In the genomic region with DNA sequence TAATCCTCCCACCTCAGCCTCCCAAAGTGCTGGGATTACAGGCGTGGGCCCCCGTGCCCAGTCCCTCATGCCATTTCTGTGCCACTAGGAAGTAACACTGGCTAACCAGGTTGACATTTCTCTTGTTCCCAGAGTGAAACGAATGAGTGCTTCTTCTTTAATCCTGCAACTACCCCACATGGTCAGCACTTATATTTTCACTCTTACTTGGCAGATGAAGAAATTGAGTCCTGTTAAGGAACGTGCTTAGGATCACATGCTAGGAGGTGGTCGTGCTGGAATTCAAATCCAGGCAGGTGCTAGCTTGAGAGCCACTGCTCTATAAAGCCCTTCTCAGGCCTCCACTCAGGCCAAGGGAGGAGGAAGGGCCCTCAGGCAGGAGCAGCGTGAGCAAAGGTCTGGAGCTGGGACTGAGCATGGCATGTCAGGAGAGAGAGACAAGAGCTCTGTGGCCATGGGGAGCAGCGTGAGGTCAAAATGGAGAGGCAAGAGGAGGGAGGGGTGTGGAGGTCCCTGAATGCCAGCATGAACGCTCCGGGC, we compare ENCODE assay signal across 17 cellular contexts. TPM values are rescaled to one million over a fixed set of nuclear protein-coding genes. Genes with fewer than 3 reads are reported as not detected.
A peak's percentile ranks its signal among the peaks of the same experiment; 100 is the strongest.
DNase-seq lines count a peak whose midpoint lies in the region; ATAC-seq and TF ChIP-seq lines count a peak whose summit lies in the region.
"Had no signal": no experiment of that assay in that cellular context is flagged by ENCODE, and none has a peak within 500 bp of the region (broad histone marks: within the 10 kb centered on the region; RNA-seq: fewer than 3 reads in every experiment).

No MANE protein-coding gene starts in this region.

- ATAC-seq in WTC11 (no peak), naive B cell (ENCODE audit: low read depth in 2 of 2) (no peak), GM21390 (IDR thresholded peaks at IDR 0.05; ENCODE audit: unreplicated experiment) (no peak)
- ATAC-seq: activated CD8-positive, alpha-beta memory T cell treated with anti-CD3 and anti-CD28 coated beads, Interleukin-2, amount 10 ng/mL, durations not matched to agents 7 days and 5 days had no signal

- H3K4me1 Mint-ChIP-seq in WTC11: peaks cover 62% of the 10 kb centered on the region
- peaks cover 48 to 75% (median 56%) of the 10 kb centered on the region in 3 donors for H3K4me1 Mint-ChIP-seq in naive B cell

- H3K4me3 ChIP-seq in GM12865 (ENCODE audit: low read depth, low read length): peak overlapping the region; percentile 60
- H3K4me3 ChIP-seq: adrenal gland, ovary had no signal

- H3K36me3 Mint-ChIP-seq in WTC11 (peaks cover 10% of the 10 kb centered on the region), naive B cell (no peaks in the 10 kb centered on the region)
- H3K36me3 Mint-ChIP-seq: immature natural killer cell had no signal

- CTCF ChIA-PET in WTC11 (lab: Charles Lee): interaction anchor here (1.2 kb wide), 1 partner anchor 70 kb away, joined by 6 read pairs; the partner anchor contains the start of gene SOCS1

- H3K27me3 Mint-ChIP-seq in WTC11 (ENCODE audit: low read depth) (no peaks in the 10 kb centered on the region), naive B cell (no peaks in the 10 kb centered on the region)

- H3K9me3 Mint-ChIP-seq in WTC11: no peaks in the 10 kb centered on the region
- peaks cover 0 to 2% (median 0%) of the 10 kb centered on the region in 7 donors for H3K9me3 Mint-ChIP-seq in naive B cell

- peak overlapping the region; percentile 100 for H3K27ac Mint-ChIP-seq in WTC11
- peak overlapping the region; percentile 97 to 100 (median 99) for H3K27ac Mint-ChIP-seq in naive B cell
- H3K27ac Mint-ChIP-seq: immature natural killer cell had no signal

- POLR2A ChIA-PET in WTC11 (lab: Charles Lee): interaction anchor here (0.5 to 1.1 kb wide), 2 partner anchors 11 to 71 kb away, joined by 3 to 4 read pairs; no protein-coding TSS in a partner anchor

- DNase-seq in CD1c-positive myeloid dendritic cell (ENCODE audit: extremely low spot score): peak; percentile 32
- DNase-seq in GM12865 (ENCODE audit: low read depth): peak; percentile 25
- no peak for DNase-seq in WTC11 (ENCODE audit: low spot score)
- no peak for DNase-seq in naive B cell
- no peak for DNase-seq in NCI-H2196 treated with DMSO at 0.1 percent for 48 hours (lab: John Stamatoyannopoulos, UW; ENCODE audit: unreplicated experiment)
- DNase-seq in NCI-H128 (lab: John Stamatoyannopoulos, UW; ENCODE audit: unreplicated experiment): no peak
- DNase-seq: activated CD8-positive, alpha-beta memory T cell treated with anti-CD3 and anti-CD28 coated beads, Interleukin-2, amount 10 ng/mL, durations not matched to agents 7 days and 5 days; cerebellar nuclear complex; NCI-H1105; SHP77 treated with DMSO at 0.1 percent for 48 hours had no signal

- H3K4me3 Mint-ChIP-seq in WTC11 (no peak overlapping the region), naive B cell (peak overlapping the region; percentile 19 to 94 (median 84))
- H3K4me3 Mint-ChIP-seq: activated CD8-positive, alpha-beta memory T cell treated with anti-CD3 and anti-CD28 coated beads, Interleukin-2, amount 10 ng/mL, durations not matched to agents 7 days and 5 days had no signal

- no peak for TF ChIP-seq CTCF in GM12865 (IDR thresholded peaks at IDR 0.05; ENCODE audit: insufficient read depth, low read depth, low read length, missing control alignments)
- no peak for TF ChIP-seq CTCF in WTC11 (IDR thresholded peaks at IDR 0.05)

TF ChIP-seq in WTC11, 78 proteins besides CTCF, POLR2A, EP300 and RAD21:
- TF ChIP-seq, protein P1, sequence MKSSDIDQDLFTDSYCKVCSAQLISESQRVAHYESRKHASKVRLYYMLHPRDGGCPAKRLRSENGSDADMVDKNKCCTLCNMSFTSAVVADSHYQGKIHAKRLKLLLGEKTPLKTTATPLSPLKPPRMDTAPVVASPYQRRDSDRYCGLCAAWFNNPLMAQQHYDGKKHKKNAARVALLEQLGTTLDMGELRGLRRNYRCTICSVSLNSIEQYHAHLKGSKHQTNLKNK (CRISPR knock-in tag; IDR thresholded peaks at IDR 0.05): no peak
- TF ChIP-seq, protein P2, sequence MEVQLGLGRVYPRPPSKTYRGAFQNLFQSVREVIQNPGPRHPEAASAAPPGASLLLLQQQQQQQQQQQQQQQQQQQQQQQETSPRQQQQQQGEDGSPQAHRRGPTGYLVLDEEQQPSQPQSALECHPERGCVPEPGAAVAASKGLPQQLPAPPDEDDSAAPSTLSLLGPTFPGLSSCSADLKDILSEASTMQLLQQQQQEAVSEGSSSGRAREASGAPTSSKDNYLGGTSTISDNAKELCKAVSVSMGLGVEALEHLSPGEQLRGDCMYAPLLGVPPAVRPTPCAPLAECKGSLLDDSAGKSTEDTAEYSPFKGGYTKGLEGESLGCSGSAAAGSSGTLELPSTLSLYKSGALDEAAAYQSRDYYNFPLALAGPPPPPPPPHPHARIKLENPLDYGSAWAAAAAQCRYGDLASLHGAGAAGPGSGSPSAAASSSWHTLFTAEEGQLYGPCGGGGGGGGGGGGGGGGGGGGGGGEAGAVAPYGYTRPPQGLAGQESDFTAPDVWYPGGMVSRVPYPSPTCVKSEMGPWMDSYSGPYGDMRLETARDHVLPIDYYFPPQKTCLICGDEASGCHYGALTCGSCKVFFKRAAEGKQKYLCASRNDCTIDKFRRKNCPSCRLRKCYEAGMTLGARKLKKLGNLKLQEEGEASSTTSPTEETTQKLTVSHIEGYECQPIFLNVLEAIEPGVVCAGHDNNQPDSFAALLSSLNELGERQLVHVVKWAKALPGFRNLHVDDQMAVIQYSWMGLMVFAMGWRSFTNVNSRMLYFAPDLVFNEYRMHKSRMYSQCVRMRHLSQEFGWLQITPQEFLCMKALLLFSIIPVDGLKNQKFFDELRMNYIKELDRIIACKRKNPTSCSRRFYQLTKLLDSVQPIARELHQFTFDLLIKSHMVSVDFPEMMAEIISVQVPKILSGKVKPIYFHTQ (CRISPR knock-in tag; IDR thresholded peaks at IDR 0.05): no peak
- TF ChIP-seq NFATC4 (CRISPR knock-in tag; IDR thresholded peaks at IDR 0.05) (no peak), MXD4 (CRISPR knock-in tag; IDR thresholded peaks at IDR 0.05; ENCODE audit: borderline replicate concordance) (no peak), ETV6 (CRISPR knock-in tag; IDR thresholded peaks at IDR 0.05) (no peak), HMGA2 (CRISPR knock-in tag; IDR thresholded peaks at IDR 0.05) (no peak), ZNF416 (CRISPR knock-in tag; IDR thresholded peaks at IDR 0.05) (no peak), NR2C2 (CRISPR knock-in tag; IDR thresholded peaks at IDR 0.05) (no peak), ZNF219 (CRISPR knock-in tag; IDR thresholded peaks at IDR 0.05; ENCODE audit: borderline replicate concordance) (no peak)
- TF ChIP-seq, protein P3, sequence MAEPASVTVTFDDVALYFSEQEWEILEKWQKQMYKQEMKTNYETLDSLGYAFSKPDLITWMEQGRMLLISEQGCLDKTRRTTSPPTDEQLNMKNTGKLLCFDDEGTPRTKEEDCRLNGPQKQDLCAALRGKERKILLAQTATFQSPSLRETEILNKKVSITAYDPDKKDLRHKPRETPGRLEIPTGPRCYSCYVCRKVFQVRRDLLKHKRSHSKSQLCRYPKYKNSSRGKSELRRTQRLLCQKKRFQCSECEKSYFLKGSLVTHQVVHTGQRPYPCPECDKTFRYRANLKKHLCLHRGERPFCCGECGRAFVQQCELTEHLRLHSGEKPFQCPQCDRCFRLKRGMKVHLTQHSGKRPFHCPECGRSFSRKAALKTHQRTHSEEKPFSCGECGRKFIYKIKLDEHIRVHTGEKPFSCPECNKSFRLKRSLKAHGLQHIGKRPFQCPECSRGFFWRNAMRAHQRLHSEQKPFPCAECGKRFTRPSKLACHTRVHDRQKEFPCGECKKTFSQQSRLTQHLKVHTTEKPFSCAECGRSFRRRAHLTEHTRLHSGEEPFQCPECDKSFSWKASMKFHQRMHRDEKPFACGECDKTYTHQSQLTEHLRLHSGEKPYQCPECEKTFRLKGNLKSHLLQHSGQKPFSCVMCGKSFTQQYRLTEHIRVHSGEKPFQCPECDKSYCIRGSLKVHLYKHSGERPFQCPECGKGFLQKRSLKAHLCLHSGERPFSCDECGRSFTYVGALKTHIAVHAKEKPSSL (CRISPR knock-in tag; conservative IDR thresholded peaks at IDR 0.05): no peak
- TF ChIP-seq, protein P4, sequence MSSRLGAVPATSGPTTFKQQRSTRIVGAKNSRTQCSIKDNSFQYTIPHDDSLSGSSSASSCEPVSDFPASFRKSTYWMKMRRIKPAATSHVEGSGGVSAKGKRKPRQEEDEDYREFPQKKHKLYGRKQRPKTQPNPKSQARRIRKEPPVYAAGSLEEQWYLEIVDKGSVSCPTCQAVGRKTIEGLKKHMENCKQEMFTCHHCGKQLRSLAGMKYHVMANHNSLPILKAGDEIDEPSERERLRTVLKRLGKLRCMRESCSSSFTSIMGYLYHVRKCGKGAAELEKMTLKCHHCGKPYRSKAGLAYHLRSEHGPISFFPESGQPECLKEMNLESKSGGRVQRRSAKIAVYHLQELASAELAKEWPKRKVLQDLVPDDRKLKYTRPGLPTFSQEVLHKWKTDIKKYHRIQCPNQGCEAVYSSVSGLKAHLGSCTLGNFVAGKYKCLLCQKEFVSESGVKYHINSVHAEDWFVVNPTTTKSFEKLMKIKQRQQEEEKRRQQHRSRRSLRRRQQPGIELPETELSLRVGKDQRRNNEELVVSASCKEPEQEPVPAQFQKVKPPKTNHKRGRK (CRISPR knock-in tag; IDR thresholded peaks at IDR 0.05; ENCODE audit: borderline replicate concordance): no peak

RNA-seq across cellular contexts. Expression of gene RMI2, which starts 18.5 kb away (rescaled TPM):
- total RNA-seq in WTC11 (2021): 77.2 to 83.4 TPM (median 79.0 TPM) in 3 replicates
- 10 to 100 TPM; 18.1 to 38.3 (median 30.0) TPM for polyA plus RNA-seq in naive B cell (ENCODE audit: low read depth in 6 of 6)

RNA-seq across cellular contexts. Expression of gene PRM1, which starts 45.7 kb away (rescaled TPM):
- 0.48 TPM in 1 of 3 replicates, not detected in the others for total RNA-seq in WTC11 (2021)
- polyA plus RNA-seq in naive B cell (ENCODE audit: low read depth in 6 of 6): not detected
- total RNA-seq: activated CD8-positive, alpha-beta memory T cell treated with anti-CD3 and anti-CD28 coated beads, Interleukin-2, amount 10 ng/mL, durations not matched to agents 7 days and 5 days; adrenal gland; mesenteric fat pad; ovary; subcutaneous adipose tissue had no signal
- polyA plus RNA-seq: adrenal gland, BJ, immature natural killer cell, ovary had no signal

RNA-seq across cellular contexts. Expression of gene PRM2, which starts 50.5 kb away (rescaled TPM):
- total RNA-seq in WTC11 (2021): not detected in 3 replicates
- polyA plus RNA-seq in naive B cell (ENCODE audit: low read depth in 6 of 6): not detected
- total RNA-seq: activated CD8-positive, alpha-beta memory T cell treated with anti-CD3 and anti-CD28 coated beads, Interleukin-2, amount 10 ng/mL, durations not matched to agents 7 days and 5 days; adrenal gland; mesenteric fat pad; ovary; subcutaneous adipose tissue had no signal
- polyA plus RNA-seq: adrenal gland, BJ, immature natural killer cell, ovary had no signal

RNA-seq across cellular contexts. Expression of gene PRM3, which starts 53.4 kb away (rescaled TPM):
- not detected in 3 replicates for total RNA-seq in WTC11 (2021)
- not detected for polyA plus RNA-seq in naive B cell (ENCODE audit: low read depth in 6 of 6)
- total RNA-seq: activated CD8-positive, alpha-beta memory T cell treated with anti-CD3 and anti-CD28 coated beads, Interleukin-2, amount 10 ng/mL, durations not matched to agents 7 days and 5 days; adrenal gland; mesenteric fat pad; ovary; subcutaneous adipose tissue had no signal
- polyA plus RNA-seq: adrenal gland, BJ, immature natural killer cell, ovary had no signal

RNA-seq across cellular contexts. Expression of gene TNP2, which starts 57.7 kb away (rescaled TPM):
- not detected in 3 replicates for total RNA-seq in WTC11 (2021)
- not detected for polyA plus RNA-seq in naive B cell (ENCODE audit: low read depth in 6 of 6)
- total RNA-seq: activated CD8-positive, alpha-beta memory T cell treated with anti-CD3 and anti-CD28 coated beads, Interleukin-2, amount 10 ng/mL, durations not matched to agents 7 days and 5 days; adrenal gland; mesenteric fat pad; ovary; subcutaneous adipose tissue had no signal
- polyA plus RNA-seq: adrenal gland, BJ, immature natural killer cell, ovary had no signal

Comparison
In these comparisons a context has a peak if more than half of its experiments do, and no peak if none do; other contexts are left out.
1. DNase-seq: peak in CD1c-positive myeloid dendritic cell (single experiment) and GM12865 (single experiment); none in WTC11 (single experiment), naive B cell (single experiment), NCI-H2196 treated with DMSO at 0.1 percent for 48 hours (single experiment) and NCI-H128 (single experiment).